8 cellular contexts compared by ENCODE assay signal in the genomic region with DNA sequence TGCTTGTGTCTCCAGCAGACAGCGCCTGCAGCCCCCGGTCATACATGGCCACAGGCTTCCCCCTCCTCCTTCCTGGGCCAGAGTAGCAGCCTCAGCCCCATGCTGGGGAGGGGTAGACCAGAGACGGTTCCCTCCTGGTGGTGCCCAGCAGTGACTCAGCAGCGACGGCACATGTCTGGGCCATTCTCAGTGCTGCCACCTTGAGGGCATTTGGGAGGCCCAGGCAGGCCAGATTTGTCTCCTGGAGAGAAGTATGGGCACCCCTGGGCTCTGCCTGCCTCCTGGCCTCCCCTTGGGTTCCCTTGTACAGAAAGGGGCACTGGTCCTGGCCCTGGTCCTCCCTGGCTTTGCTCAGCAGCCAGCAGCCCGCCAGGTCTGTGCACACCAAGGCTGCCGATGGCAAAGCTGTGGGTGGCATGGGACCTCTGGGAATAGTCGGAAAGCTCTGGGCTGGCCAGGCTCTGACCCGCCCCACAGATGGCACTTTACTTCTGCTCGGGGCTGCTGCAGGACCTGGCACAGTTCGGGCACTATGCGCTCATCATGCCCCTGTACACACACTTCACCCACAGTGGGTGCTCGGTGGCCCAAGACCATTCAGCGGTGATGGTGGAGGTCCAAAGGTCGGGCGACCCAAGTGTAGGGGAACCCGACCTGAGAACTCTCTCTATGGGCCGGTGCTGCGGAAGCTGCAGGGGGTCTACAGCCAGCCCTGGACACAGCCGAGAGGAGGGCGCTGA. TPM values are rescaled to one million over a fixed set of nuclear protein-coding genes. Genes with fewer than 3 reads are reported as not detected.
DNase-seq lines count a peak whose midpoint lies in the region; ATAC-seq and TF ChIP-seq lines count a peak whose summit lies in the region.

No MANE protein-coding gene starts in this region.

- TF ChIP-seq CTCF in BE2C (IDR thresholded peaks at IDR 0.05; ENCODE audit: low read depth, low read length) (peak; percentile 69), GM23338 (conservative IDR thresholded peaks at IDR 0.05; ENCODE audit: low read depth in 2 of 2) (peak; percentile 62 to 84)

- peak overlapping the region; percentile 89; the same call in 1 of the 2 replicates for H2AFZ ChIP-seq in GM23338

- H3K4me1 ChIP-seq in BE2C (peaks cover 5% of the 10 kb centered on the region), GM23338 (ENCODE audit: insufficient read depth) (no peaks in the 10 kb centered on the region)

- intact Hi-C loops in activated T-helper 2 cell treated with anti-CD3 and anti-CD28 coated beads, Interferon-gamma antibody, Interleukin-2, Interleukin-4, amounts not matched to agents 10 μg/mL and 5 μg/mL and 100 μg/mL, durations not matched to agents 14 hours and 24 hours and 36 hours (cut with micrococcal nuclease) = loop anchor here (5.0 kb wide), 1 partner anchor 78 kb away; a partner anchor contains a TSS
- intact Hi-C loops in left cardiac atrium (cut with DNase I) = loop anchor here in 1 of 2 donors (5.0 kb wide), 1 partner anchor 78 kb away; a partner anchor contains a TSS

- H3K4me3 ChIP-seq in BE2C (ENCODE audit: low read depth, low read length) (no peak overlapping the region), GM23338 (no peak overlapping the region)

- no peak overlapping the region for H3K4me3 Mint-ChIP-seq in GM23338
- no peak overlapping the region for H3K4me3 Mint-ChIP-seq in activated T-helper 2 cell treated with anti-CD3 and anti-CD28 coated beads, Interferon-gamma antibody, Interleukin-2, Interleukin-4, amounts not matched to agents 10 μg/mL and 5 μg/mL and 100 μg/mL, durations not matched to agents 14 hours and 24 hours and 36 hours (ENCODE audit: low read depth)

- H3K27me3 ChIP-seq in BE2C (no peaks in the 10 kb centered on the region), GM23338 (ENCODE audit: insufficient read depth) (no peaks in the 10 kb centered on the region)

- no peaks in the 10 kb centered on the region for H3F3A ChIP-seq in GM23338 (replicated peaks; ENCODE audit: low read depth)

- no peak overlapping the region for H3K27ac Mint-ChIP-seq in GM23338
- no peak overlapping the region for H3K27ac Mint-ChIP-seq in activated T-helper 2 cell treated with anti-CD3 and anti-CD28 coated beads, Interferon-gamma antibody, Interleukin-2, Interleukin-4, amounts not matched to agents 10 μg/mL and 5 μg/mL and 100 μg/mL, durations not matched to agents 14 hours and 24 hours and 36 hours

- H3K79me2 ChIP-seq in GM23338 (replicated peaks; ENCODE audit: insufficient read depth) = no peaks in the 10 kb centered on the region

- peak; percentile 23 for ATAC-seq in GM23338
- peak in 1 of 2 donors; percentile 8 for ATAC-seq in left cardiac atrium

- H3K4me2 ChIP-seq in GM23338 = no peak overlapping the region

- no peaks in the 10 kb centered on the region for H3K9me3 ChIP-seq in BE2C

- H3K4me1 Mint-ChIP-seq in GM23338 = peaks cover 4% of the 10 kb centered on the region; the same call in 2 of the 3 replicates
- H3K4me1 Mint-ChIP-seq in activated T-helper 2 cell treated with anti-CD3 and anti-CD28 coated beads, Interferon-gamma antibody, Interleukin-2, Interleukin-4, amounts not matched to agents 10 μg/mL and 5 μg/mL and 100 μg/mL, durations not matched to agents 14 hours and 24 hours and 36 hours (ENCODE audit: low read depth) = peaks cover 4% of the 10 kb centered on the region

- H3K36me3 ChIP-seq in BE2C (no peaks in the 10 kb centered on the region), GM23338 (ENCODE audit: insufficient read depth) (no peaks in the 10 kb centered on the region)

- no peaks in the 10 kb centered on the region for H3K36me3 Mint-ChIP-seq in GM23338 (ENCODE audit: low read depth)
- no peaks in the 10 kb centered on the region for H3K36me3 Mint-ChIP-seq in activated T-helper 2 cell treated with anti-CD3 and anti-CD28 coated beads, Interferon-gamma antibody, Interleukin-2, Interleukin-4, amounts not matched to agents 10 μg/mL and 5 μg/mL and 100 μg/mL, durations not matched to agents 14 hours and 24 hours and 36 hours (ENCODE audit: low read depth)

- peaks cover 14% of the 10 kb centered on the region for H3K27me3 Mint-ChIP-seq in GM23338 (ENCODE audit: insufficient read depth, low read depth, poor library complexity)
- no peaks in the 10 kb centered on the region for H3K27me3 Mint-ChIP-seq in activated T-helper 2 cell treated with anti-CD3 and anti-CD28 coated beads, Interferon-gamma antibody, Interleukin-2, Interleukin-4, amounts not matched to agents 10 μg/mL and 5 μg/mL and 100 μg/mL, durations not matched to agents 14 hours and 24 hours and 36 hours (ENCODE audit: low read depth)

- no peaks in the 10 kb centered on the region for H3K9me3 Mint-ChIP-seq in GM23338
- no peaks in the 10 kb centered on the region for H3K9me3 Mint-ChIP-seq in activated T-helper 2 cell treated with anti-CD3 and anti-CD28 coated beads, Interferon-gamma antibody, Interleukin-2, Interleukin-4, amounts not matched to agents 10 μg/mL and 5 μg/mL and 100 μg/mL, durations not matched to agents 14 hours and 24 hours and 36 hours

- DNase-seq in BE2C = peak; percentile 77
- peak; percentile 78 for DNase-seq in GM23338 (ENCODE audit: low spot score)
- DNase-seq in RPMI7951 (ENCODE audit: low read depth) = peak; percentile 52
- DNase-seq in activated T-helper 2 cell treated with anti-CD3 and anti-CD28 coated beads, Interferon-gamma antibody, Interleukin-2, Interleukin-4, amounts not matched to agents 10 μg/mL and 5 μg/mL and 100 μg/mL, durations not matched to agents 14 hours and 24 hours and 36 hours (ENCODE audit: low spot score) = peak; percentile 55
- peak; percentile 52 for DNase-seq in left cardiac atrium
- peak; percentile 80 to 81 for DNase-seq in stimulated activated CD4-positive, alpha-beta T cell treated with anti-CD3 and anti-CD28 coated beads, Interleukin-2, amount 100 ng/mL, for 24 hours
- DNase-seq in NCI-H2107 treated with DMSO at 0.1 percent for 48 hours (lab: John Stamatoyannopoulos, UW; ENCODE audit: unreplicated experiment) = no peak
- no peak for DNase-seq in cerebellar nuclear complex (lab: John Stamatoyannopoulos, UW)

- H4K20me1 ChIP-seq in GM23338 (replicated peaks; ENCODE audit: insufficient read depth) = no peaks in the 10 kb centered on the region

- no peaks in the 10 kb centered on the region for H3K9me2 ChIP-seq in GM23338 (ENCODE audit: insufficient read depth)

- no peak overlapping the region for H3K27ac ChIP-seq in GM23338 (ENCODE audit: low read depth)

RNA-seq across cellular contexts. Expression of a gene that starts 11.4 kb away (rescaled TPM):
- not detected for polyA plus RNA-seq in BE2C (2012; ENCODE audit: insufficient read depth, insufficient read length, low read depth)
- not detected in 2 replicates for total RNA-seq in GM23338 (2014; rRNA removed; shearing (Covaris generic))
- not detected in 2 replicates for polyA plus RNA-seq in GM23338 (2016; fragmentation: Nextera tagmentation; extraction: Ambion mirVana)
- total RNA-seq in RPMI7951 (2014; rRNA removed; shearing (Covaris generic)) = not detected in 2 replicates
- not detected in 2 replicates for total RNA-seq in activated T-helper 2 cell treated with anti-CD3 and anti-CD28 coated beads, Interferon-gamma antibody, Interleukin-2, Interleukin-4, amounts not matched to agents 10 μg/mL and 5 μg/mL and 100 μg/mL, durations not matched to agents 14 hours and 24 hours and 36 hours
- not detected for total RNA-seq in left cardiac atrium

RNA-seq across cellular contexts. Expression of a gene that starts 37.9 kb away (rescaled TPM):
- polyA plus RNA-seq in BE2C (2012; ENCODE audit: insufficient read depth, insufficient read length, low read depth) = not detected
- total RNA-seq in GM23338 (2014; rRNA removed; shearing (Covaris generic)) = 2.5 and 3.8 TPM in 2 replicates
- polyA plus RNA-seq in GM23338 (2016; fragmentation: Nextera tagmentation; extraction: Ambion mirVana) = 0.89 and 1.4 TPM in 2 replicates
- not detected in 2 replicates for total RNA-seq in RPMI7951 (2014; rRNA removed; shearing (Covaris generic))
- not detected in 2 replicates for total RNA-seq in activated T-helper 2 cell treated with anti-CD3 and anti-CD28 coated beads, Interferon-gamma antibody, Interleukin-2, Interleukin-4, amounts not matched to agents 10 μg/mL and 5 μg/mL and 100 μg/mL, durations not matched to agents 14 hours and 24 hours and 36 hours
- total RNA-seq in left cardiac atrium = not detected

RNA-seq across cellular contexts. Expression of a gene that starts 43.1 kb away (rescaled TPM):
- polyA plus RNA-seq in BE2C (2012; ENCODE audit: insufficient read depth, insufficient read length, low read depth) = 0.37 TPM
- total RNA-seq in GM23338 (2014; rRNA removed; shearing (Covaris generic)) = 17.5 and 18.0 TPM in 2 replicates
- polyA plus RNA-seq in GM23338 (2016; fragmentation: Nextera tagmentation; extraction: Ambion mirVana) = 6.7 and 9.3 TPM in 2 replicates
- total RNA-seq in RPMI7951 (2014; rRNA removed; shearing (Covaris generic)) = not detected in 2 replicates
- 0.50 and 0.78 TPM in 2 replicates for total RNA-seq in activated T-helper 2 cell treated with anti-CD3 and anti-CD28 coated beads, Interferon-gamma antibody, Interleukin-2, Interleukin-4, amounts not matched to agents 10 μg/mL and 5 μg/mL and 100 μg/mL, durations not matched to agents 14 hours and 24 hours and 36 hours
- total RNA-seq in left cardiac atrium = under 1 TPM; 0.26 to 0.47 TPM

Comparison
In these comparisons a context has a peak if more than half of its experiments do, and no peak if none do; other contexts are left out.
1. DNase-seq: peak in BE2C (single experiment), GM23338 (single experiment), RPMI7951 (single experiment), activated T-helper 2 cell treated with anti-CD3 and anti-CD28 coated beads, Interferon-gamma antibody, Interleukin-2, Interleukin-4, amounts not matched to agents 10 μg/mL and 5 μg/mL and 100 μg/mL, durations not matched to agents 14 hours and 24 hours and 36 hours (single experiment), left cardiac atrium (single experiment) and stimulated activated CD4-positive, alpha-beta T cell treated with anti-CD3 and anti-CD28 coated beads, Interleukin-2, amount 100 ng/mL, for 24 hours (2 of 2); none in NCI-H2107 treated with DMSO at 0.1 percent for 48 hours (single experiment) and cerebellar nuclear complex (0 of 2).
2. RNA of a gene that starts 43.1 kb away (total RNA-seq): 17.5 to 18.0 TPM in GM23338; 0.50 to 0.78 TPM in activated T-helper 2 cell treated with anti-CD3 and anti-CD28 coated beads, Interferon-gamma antibody, Interleukin-2, Interleukin-4, amounts not matched to agents 10 μg/mL and 5 μg/mL and 100 μg/mL, durations not matched to agents 14 hours and 24 hours and 36 hours, 0.26 to 0.47 TPM in left cardiac atrium and not detected in RPMI7951; every median in the first group is over 10 times any median in the second.